ENCODE assay signal across 8 cellular contexts in the genomic region with DNA sequence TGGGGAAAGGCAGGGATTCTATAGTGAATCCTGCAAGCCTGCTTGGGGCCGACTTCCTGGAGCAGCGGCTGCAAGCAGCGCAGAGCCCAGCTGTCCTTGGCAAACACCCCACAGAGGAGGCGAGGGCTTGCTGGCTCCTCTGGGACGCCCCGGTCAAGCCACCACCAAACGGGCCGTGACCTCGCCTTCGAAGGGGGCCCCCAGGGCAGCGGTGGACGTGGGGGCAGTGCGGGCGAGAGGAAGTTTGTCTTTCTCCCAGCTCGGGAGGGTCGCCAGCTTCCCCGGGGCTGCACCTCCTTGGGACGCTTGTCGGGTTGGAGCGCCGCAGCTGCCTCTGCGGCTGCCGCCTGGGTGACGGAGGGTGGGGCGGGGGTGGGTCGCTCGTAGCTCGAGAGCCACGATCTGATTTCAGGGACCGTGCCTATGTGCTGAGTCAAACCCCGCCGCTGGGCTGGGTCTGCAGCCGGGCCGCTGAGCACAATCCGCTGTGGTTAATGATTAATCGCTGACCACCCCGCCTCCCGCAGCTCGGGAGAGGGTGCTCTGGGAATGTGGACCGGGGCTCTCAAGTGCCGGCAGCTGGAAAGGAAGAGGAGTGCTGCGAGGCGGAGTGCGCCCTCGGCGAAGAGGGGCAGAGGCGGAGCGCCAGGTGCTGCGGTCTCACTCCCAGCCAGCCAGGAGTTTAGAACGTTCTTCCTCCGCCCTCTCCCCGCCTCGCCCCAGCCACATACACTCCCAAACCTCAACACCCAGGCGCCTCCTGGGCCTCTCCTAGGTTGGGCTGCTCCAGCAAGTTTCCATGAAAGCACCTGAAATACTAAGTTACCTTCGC. TPM values are rescaled to one million over a fixed set of nuclear protein-coding genes. Genes with fewer than 3 reads are reported as not detected.
DNase-seq lines count a peak whose midpoint lies in the region; ATAC-seq lines count a peak whose summit lies in the region.

A gene (plus strand): TSS at position 726 of the 832 bp plus-strand sequence.

- no peaks in the 10 kb centered on the region for H3K9me3 Mint-ChIP-seq in activated T-cell treated with anti-CD3 and anti-CD28 coated beads, Interleukin-2, amount 50 U/mL, for 4 hours

- peak within 1 kb of the TSS; percentile 80 for H3K4me2 ChIP-seq in skeletal muscle satellite cell (ENCODE audit: low read length)

- H3K27me3 Mint-ChIP-seq in activated T-cell treated with anti-CD3 and anti-CD28 coated beads, Interleukin-2, amount 50 U/mL, for 4 hours (ENCODE audit: low read depth): peaks cover 22% of the 10 kb centered on the region

- no peaks in the 10 kb centered on the region for H3K36me3 ChIP-seq in skeletal muscle satellite cell (ENCODE audit: insufficient read depth, low read length)

- peak; percentile 93 for DNase-seq in GM04504 (ENCODE audit: low read depth)
- DNase-seq in NCI-H2171 treated with DMSO at 0.1 percent for 48 hours (lab: John Stamatoyannopoulos, UW): peak; percentile 41
- peak; percentile 80 for DNase-seq in brain pericyte (ENCODE audit: low read depth, low spot score)
- DNase-seq in iPS-NIHi11 (ENCODE audit: low spot score): peak; percentile 81
- DNase-seq in activated T-cell treated with anti-CD3 and anti-CD28 coated beads, Interleukin-2, amount 50 U/mL, for 4 hours: no peak

- H3K4me3 ChIP-seq in skeletal muscle satellite cell (ENCODE audit: low read length): peak within 1 kb of the TSS; percentile 67

- H3K27me3 ChIP-seq in skeletal muscle satellite cell (ENCODE audit: control insufficient read depth, insufficient read depth, low read length): no peaks in the 10 kb centered on the region

- H3K9ac ChIP-seq in skeletal muscle satellite cell (ENCODE audit: low read depth, low read length): peak within 1 kb of the TSS; percentile 61

- H3K4me1 Mint-ChIP-seq in activated T-cell treated with anti-CD3 and anti-CD28 coated beads, Interleukin-2, amount 50 U/mL, for 4 hours (ENCODE audit: low read depth): no peaks in the 10 kb centered on the region

- no peak for ATAC-seq in GM19035 (IDR thresholded peaks at IDR 0.05; ENCODE audit: unreplicated experiment)
- no peak for ATAC-seq in activated T-cell treated with anti-CD3 and anti-CD28 coated beads, Interleukin-2, amount 50 U/mL, for 4 hours
- no peak for ATAC-seq in HG03457 (IDR thresholded peaks at IDR 0.05; ENCODE audit: unreplicated experiment)

- no peaks in the 10 kb centered on the region for H3K9me3 ChIP-seq in skeletal muscle satellite cell (replicated peaks; ENCODE audit: low read length)

- peaks cover 29% of the 10 kb centered on the region for H3K4me1 ChIP-seq in skeletal muscle satellite cell (ENCODE audit: control insufficient read depth, insufficient read depth, low read length)

- H3K36me3 Mint-ChIP-seq in activated T-cell treated with anti-CD3 and anti-CD28 coated beads, Interleukin-2, amount 50 U/mL, for 4 hours (ENCODE audit: insufficient read depth): no peaks in the 10 kb centered on the region

- H3K4me3 Mint-ChIP-seq in activated T-cell treated with anti-CD3 and anti-CD28 coated beads, Interleukin-2, amount 50 U/mL, for 4 hours: no peak within 1 kb of the TSS

RNA-seq across cellular contexts. Expression of the gene that starts here (rescaled TPM):
- 9.6 and 10.0 TPM in 2 replicates for total RNA-seq in skeletal muscle satellite cell (2012; rRNA removed)
- not detected for total RNA-seq in activated T-cell treated with anti-CD3 and anti-CD28 coated beads, Interleukin-2, amount 50 U/mL, for 4 hours
